Comparison of ENCODE assay signal across 1 cellular context in genomic region chr14:31257554-31258426, GRCh38.
A peak's percentile ranks its signal among the peaks of the same experiment; 100 is the strongest.
TF ChIP-seq lines count a peak whose summit lies in the region.
"Not testable (repeated sequence)": the region's sequence is repeated elsewhere in the genome, so short reads cannot be mapped to it uniquely, and the experiment has no call there.

No MANE protein-coding gene starts in this region.

TF ChIP-seq in HepG2, 621 proteins besides CTCF, POLR2A, EP300 and RAD21 (continued from another document and continues in another):
- TF ChIP-seq PATZ1 (CRISPR knock-in tag; IDR thresholded peaks at IDR 0.05) (peak; percentile 77), HMGXB4 (CRISPR knock-in tag; IDR thresholded peaks at IDR 0.05; ENCODE audit: borderline replicate concordance in 1 of 2, low read depth in 1 of 2) (peak; percentile 57 to 84; a peak in 3 of 4 replicates), NFKBIZ (CRISPR knock-in tag; IDR thresholded peaks at IDR 0.05) (peak; percentile 92; the same call in 1 of the 2 replicates), MLXIP (CRISPR knock-in tag; IDR thresholded peaks at IDR 0.05; ENCODE audit: borderline replicate concordance) (peak; percentile 13; the same call in 1 of the 2 replicates), ZFP41 (CRISPR knock-in tag; IDR thresholded peaks at IDR 0.05; ENCODE audit: borderline replicate concordance) (0 out of 2 replicates have a peak, but pooled peaks have one; percentile 61), NR2C2 (CRISPR knock-in tag; IDR thresholded peaks at IDR 0.05; ENCODE audit: borderline replicate concordance) (peak; percentile 87), MED1 (CRISPR knock-in tag; IDR thresholded peaks at IDR 0.05) (peak; percentile 99), ZBTB25 (CRISPR knock-in tag; IDR thresholded peaks at IDR 0.05) (peak; percentile 89), TOPORS (CRISPR knock-in tag; IDR thresholded peaks at IDR 0.05) (peak; percentile 71; the same call in 1 of the 2 replicates), HNF4G (IDR thresholded peaks at IDR 0.05; ENCODE audit: borderline replicate concordance, low read depth, low read length) (peak; percentile 99), HNF4G (CRISPR knock-in tag; IDR thresholded peaks at IDR 0.05; ENCODE audit: borderline replicate concordance, low read depth) (peak; percentile 94), ZFX (CRISPR knock-in tag; IDR thresholded peaks at IDR 0.05; ENCODE audit: low read depth) (peak; percentile 63), SOX5 (CRISPR knock-in tag; IDR thresholded peaks at IDR 0.05; ENCODE audit: borderline replicate concordance) (peak; percentile 100), FOXP1 (IDR thresholded peaks at IDR 0.05) (peak; percentile 99), FOXP1 (CRISPR knock-in tag; IDR thresholded peaks at IDR 0.05) (peak; percentile 100), IRX3 (CRISPR knock-in tag; IDR thresholded peaks at IDR 0.05; ENCODE audit: borderline replicate concordance, low read depth) (peak; percentile 81; the same call in 1 of the 2 replicates), ARNTL (CRISPR knock-in tag; IDR thresholded peaks at IDR 0.05) (peak; percentile 77), ZSCAN22 (CRISPR knock-in tag; IDR thresholded peaks at IDR 0.05) (0 out of 2 replicates have a peak, but pooled peaks have one; percentile 12), TARDBP (CRISPR knock-in tag; IDR thresholded peaks at IDR 0.05) (peak; percentile 99), ZNF724P (CRISPR knock-in tag; IDR thresholded peaks at IDR 0.05; ENCODE audit: borderline replicate concordance) (peak; percentile 71; the same call in 1 of the 2 replicates), ELF1 (CRISPR knock-in tag; IDR thresholded peaks at IDR 0.05) (peak; percentile 38; the same call in 1 of the 2 replicates), ZNF350 (CRISPR knock-in tag; IDR thresholded peaks at IDR 0.05; ENCODE audit: borderline replicate concordance, low read depth) (peak; percentile 88; the same call in 1 of the 2 replicates), ZNF790 (CRISPR knock-in tag; IDR thresholded peaks at IDR 0.05; ENCODE audit: borderline replicate concordance) (peak; percentile 72; the same call in 1 of the 2 replicates), THAP9 (CRISPR knock-in tag; IDR thresholded peaks at IDR 0.05; ENCODE audit: borderline replicate concordance) (peak; percentile 71; the same call in 1 of the 2 replicates), HDAC2 (CRISPR knock-in tag; IDR thresholded peaks at IDR 0.05) (peak; percentile 100), ZNF770 (CRISPR knock-in tag; IDR thresholded peaks at IDR 0.05) (peak; percentile 24; the same call in 1 of the 2 replicates), PITX1 (CRISPR knock-in tag; IDR thresholded peaks at IDR 0.05) (peak; percentile 96), TMF1 (CRISPR knock-in tag; IDR thresholded peaks at IDR 0.05; ENCODE audit: low read depth) (peak; percentile 78; the same call in 1 of the 2 replicates), ZNF331 (CRISPR knock-in tag; IDR thresholded peaks at IDR 0.05) (peak; percentile 98), ZNF362 (CRISPR knock-in tag; IDR thresholded peaks at IDR 0.05; ENCODE audit: borderline replicate concordance) (0 out of 2 replicates have a peak, but pooled peaks have one; percentile 32), ATF4 (CRISPR knock-in tag; IDR thresholded peaks at IDR 0.05) (0 out of 4 replicates have a peak, but pooled peaks of 1 of the 2 experiments have one; percentile 40), ARID3A (IDR thresholded peaks at IDR 0.05; ENCODE audit: low read depth, low read length) (peak; percentile 97), ARNT2 (CRISPR knock-in tag; IDR thresholded peaks at IDR 0.05; ENCODE audit: low read depth) (peak; percentile 74), TRAFD1 (CRISPR knock-in tag; IDR thresholded peaks at IDR 0.05; ENCODE audit: borderline replicate concordance) (0 out of 2 replicates have a peak, but pooled peaks have one; percentile 50), GATAD1 (CRISPR knock-in tag; IDR thresholded peaks at IDR 0.05) (peak; percentile 80), ZNF138 (CRISPR knock-in tag; IDR thresholded peaks at IDR 0.05; ENCODE audit: low read depth) (0 out of 2 replicates have a peak, but pooled peaks have one; percentile 6), BORCS8-MEF2B (CRISPR knock-in tag; IDR thresholded peaks at IDR 0.05) (0 out of 2 replicates have a peak, but pooled peaks have one; percentile 81), CREB1 (IDR thresholded peaks at IDR 0.05) (0 out of 2 replicates have a peak, but pooled peaks have one; percentile 29)
- not testable (repeated sequence) for TF ChIP-seq CREB1 (CRISPR knock-in tag; IDR thresholded peaks at IDR 0.05)
